Comparison of ENCODE assay signal across 8 cellular contexts in the genomic region with DNA sequence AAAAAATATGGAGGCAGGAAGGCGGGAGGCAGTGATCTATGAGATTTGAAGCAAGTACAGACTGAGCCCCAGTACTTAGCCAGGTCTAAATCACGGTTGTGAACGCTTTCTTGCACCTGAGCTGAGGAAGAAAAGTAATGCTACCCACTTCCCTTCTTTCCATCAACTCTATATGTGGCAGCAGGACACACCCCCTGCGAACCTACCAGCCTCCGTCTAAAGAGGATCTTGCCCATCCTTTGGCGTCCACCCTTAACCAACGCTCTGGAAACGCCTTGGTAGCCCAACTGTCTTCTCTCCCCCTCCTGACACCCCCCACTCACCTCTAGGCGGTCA. TPM values are rescaled to one million over a fixed set of nuclear protein-coding genes. Genes with fewer than 3 reads are reported as not detected.
DNase-seq lines count a peak whose midpoint lies in the region; ATAC-seq and TF ChIP-seq lines count a peak whose summit lies in the region.

No MANE protein-coding gene starts in this region.

- TF ChIP-seq CTCF in CD8-positive, alpha-beta T cell (IDR thresholded peaks at IDR 0.05), result no peak

- H3K36me3 ChIP-seq in CD8-positive, alpha-beta T cell (ENCODE audit: insufficient read depth, low read length), result no peaks in the 10 kb centered on the region
- peaks cover 45% of the 10 kb centered on the region; the same call in 1 of the 2 replicates for H3K36me3 ChIP-seq in HUES6 (ENCODE audit: control insufficient read depth, insufficient read depth, low read length)

- CTCF ChIA-PET in CD8-positive, alpha-beta T cell (lab: Charles Lee), result interaction anchor here (0.8 to 2.8 kb wide), 6 partner anchors 17 to 192 kb away, joined by 3 to 14 read pairs (median 4); a partner anchor contains a TSS

- H3K4me3 ChIP-seq in CD8-positive, alpha-beta T cell (ENCODE audit: low read depth, low read length), result peak overlapping the region; percentile 69
- H3K4me3 ChIP-seq in HUES6 (ENCODE audit: low read depth, low read length) (peak overlapping the region; percentile 97), iPS-18c (ENCODE audit: insufficient read depth, low read depth, low read length) (peak overlapping the region; percentile 77)

- peaks cover 16% of the 10 kb centered on the region for H3K4me1 ChIP-seq in CD8-positive, alpha-beta T cell (ENCODE audit: insufficient read depth, low read length)
- peaks cover 17% of the 10 kb centered on the region; the same call in 1 of the 2 replicates for H3K4me1 ChIP-seq in HUES6 (ENCODE audit: control insufficient read depth, insufficient read depth, low read length)

- H3K27ac Mint-ChIP-seq in CD8-positive, alpha-beta T cell, result peak overlapping the region; percentile 94
- peak overlapping the region; percentile 98 for H3K27ac Mint-ChIP-seq in activated T-helper 1 cell treated with anti-CD3 and anti-CD28 coated beads, Interleukin-12 subunit alpha, Interleukin-12 subunit beta, Interleukin-2, Interleukin-4 antibody, amounts not matched to agents 30 ng/mL and 10 ng/mL and 1 ng/mL, durations not matched to agents 14 hours and 24 hours and 36 hours

- H3K4me3 Mint-ChIP-seq in CD8-positive, alpha-beta T cell, result peak overlapping the region; percentile 95
- H3K4me3 Mint-ChIP-seq in activated T-helper 1 cell treated with anti-CD3 and anti-CD28 coated beads, Interleukin-12 subunit alpha, Interleukin-12 subunit beta, Interleukin-2, Interleukin-4 antibody, amounts not matched to agents 30 ng/mL and 10 ng/mL and 1 ng/mL, durations not matched to agents 14 hours and 24 hours and 36 hours, result peak overlapping the region; percentile 93

- peaks cover 40% of the 10 kb centered on the region for H3K4me1 Mint-ChIP-seq in CD8-positive, alpha-beta T cell (ENCODE audit: low read depth)
- peaks cover 78% of the 10 kb centered on the region for H3K4me1 Mint-ChIP-seq in activated T-helper 1 cell treated with anti-CD3 and anti-CD28 coated beads, Interleukin-12 subunit alpha, Interleukin-12 subunit beta, Interleukin-2, Interleukin-4 antibody, amounts not matched to agents 30 ng/mL and 10 ng/mL and 1 ng/mL, durations not matched to agents 14 hours and 24 hours and 36 hours (ENCODE audit: low read depth)

- no peaks in the 10 kb centered on the region for H3K9me3 Mint-ChIP-seq in CD8-positive, alpha-beta T cell
- H3K9me3 Mint-ChIP-seq in activated T-helper 1 cell treated with anti-CD3 and anti-CD28 coated beads, Interleukin-12 subunit alpha, Interleukin-12 subunit beta, Interleukin-2, Interleukin-4 antibody, amounts not matched to agents 30 ng/mL and 10 ng/mL and 1 ng/mL, durations not matched to agents 14 hours and 24 hours and 36 hours, result peaks cover 10% of the 10 kb centered on the region

- POLR2A ChIA-PET in CD8-positive, alpha-beta T cell (lab: Charles Lee), result interaction anchor here (1.2 to 3.6 kb wide), 14 partner anchors 9 to 1448 kb away, joined by 3 to 84 read pairs (median 6); a partner anchor contains a TSS

- peak overlapping the region; percentile 88 for H3K9ac ChIP-seq in HUES6 (ENCODE audit: low read length)

- H3K27ac ChIP-seq in CD8-positive, alpha-beta T cell (ENCODE audit: low read depth, low read length), result peak overlapping the region; percentile 84
- peak overlapping the region; percentile 77; the same call in 1 of the 2 replicates for H3K27ac ChIP-seq in HUES6 (ENCODE audit: low read depth, low read length)
- peak overlapping the region; percentile 86 for H3K27ac ChIP-seq in substantia nigra (ENCODE audit: low read depth, low read length, poor library complexity, severe bottlenecking)

- in situ Hi-C loops in KBM-7 (cut with MboI; ENCODE audit: low pct_unique_long_range_greater_than_20kb, low sequenced_read_pairs), result no loop called here

- ATAC-seq in CD8-positive, alpha-beta T cell, result peak; percentile 3
- ATAC-seq in GM21381 (IDR thresholded peaks at IDR 0.05; ENCODE audit: unreplicated experiment), result peak; percentile 3

- no peak for DNase-seq in CD8-positive, alpha-beta T cell
- no peak for DNase-seq in activated T-helper 1 cell treated with anti-CD3 and anti-CD28 coated beads, Interleukin-12 subunit alpha, Interleukin-12 subunit beta, Interleukin-2, Interleukin-4 antibody, amounts not matched to agents 30 ng/mL and 10 ng/mL and 1 ng/mL, durations not matched to agents 14 hours and 24 hours and 36 hours (ENCODE audit: low spot score)
- peak in 2 of 49 donors; percentile 29 to 57 for DNase-seq in substantia nigra (lab: John Stamatoyannopoulos, UW)
- no peak for DNase-seq in KBM-7
- no peak for DNase-seq in cortex of kidney (lab: John Stamatoyannopoulos, UW)

- H3K36me3 Mint-ChIP-seq in CD8-positive, alpha-beta T cell, result peaks cover 5% of the 10 kb centered on the region
- peaks cover 36% of the 10 kb centered on the region for H3K36me3 Mint-ChIP-seq in activated T-helper 1 cell treated with anti-CD3 and anti-CD28 coated beads, Interleukin-12 subunit alpha, Interleukin-12 subunit beta, Interleukin-2, Interleukin-4 antibody, amounts not matched to agents 30 ng/mL and 10 ng/mL and 1 ng/mL, durations not matched to agents 14 hours and 24 hours and 36 hours (ENCODE audit: low read depth)

- no peaks in the 10 kb centered on the region for H3K9me3 ChIP-seq in CD8-positive, alpha-beta T cell (ENCODE audit: low read length)
- H3K9me3 ChIP-seq in HUES6 (ENCODE audit: control insufficient read depth, insufficient read depth, low read depth, low read length) (no peaks in the 10 kb centered on the region; the same call in 1 of the 2 replicates), iPS-18c (ENCODE audit: control insufficient read depth, insufficient read depth, low read length) (no peaks in the 10 kb centered on the region)

- intact Hi-C loops in CD8-positive, alpha-beta T cell (cut with DNase I, micrococcal nuclease), result loop anchor here (1.0 to 10.0 kb wide), 23 partner anchors 75 to 1496 kb away; a partner anchor contains a TSS
- intact Hi-C loops in activated T-helper 1 cell treated with anti-CD3 and anti-CD28 coated beads, Interleukin-12 subunit alpha, Interleukin-12 subunit beta, Interleukin-2, Interleukin-4 antibody, amounts not matched to agents 30 ng/mL and 10 ng/mL and 1 ng/mL, durations not matched to agents 14 hours and 24 hours and 36 hours (cut with micrococcal nuclease), result loop anchor here (1.0 to 10.0 kb wide), 11 partner anchors 8 to 1438 kb away; a partner anchor contains a TSS

- H3K27me3 Mint-ChIP-seq in CD8-positive, alpha-beta T cell (ENCODE audit: low read depth), result no peaks in the 10 kb centered on the region
- H3K27me3 Mint-ChIP-seq in activated T-helper 1 cell treated with anti-CD3 and anti-CD28 coated beads, Interleukin-12 subunit alpha, Interleukin-12 subunit beta, Interleukin-2, Interleukin-4 antibody, amounts not matched to agents 30 ng/mL and 10 ng/mL and 1 ng/mL, durations not matched to agents 14 hours and 24 hours and 36 hours (ENCODE audit: insufficient read depth), result no peaks in the 10 kb centered on the region

- H3K27me3 ChIP-seq in CD8-positive, alpha-beta T cell (ENCODE audit: insufficient read depth, low read length), result no peaks in the 10 kb centered on the region
- no peaks in the 10 kb centered on the region for H3K27me3 ChIP-seq in HUES6 (ENCODE audit: control insufficient read depth, insufficient read depth, low read length)

RNA-seq across cellular contexts. Expression of a gene that starts 0.5 kb away (rescaled TPM):
- total RNA-seq in CD8-positive, alpha-beta T cell, result 10 to 100 TPM; 74.1 to 74.7 TPM
- total RNA-seq in activated T-helper 1 cell treated with anti-CD3 and anti-CD28 coated beads, Interleukin-12 subunit alpha, Interleukin-12 subunit beta, Interleukin-2, Interleukin-4 antibody, amounts not matched to agents 30 ng/mL and 10 ng/mL and 1 ng/mL, durations not matched to agents 14 hours and 24 hours and 36 hours, result 216 and 218 TPM in 2 replicates
